Comparison of ENCODE assay signal across 8 cellular contexts in genomic region chr17:17859909-17860760, GRCh38. TPM values are rescaled to one million over a fixed set of nuclear protein-coding genes. Genes with fewer than 3 reads are reported as not detected.
DNase-seq lines count a peak whose midpoint lies in the region; ATAC-seq, FAIRE-seq and TF ChIP-seq lines count a peak whose summit lies in the region.

No MANE protein-coding gene starts in this region.

- no peak overlapping the region for H3K27ac Mint-ChIP-seq in activated CD8-positive, alpha-beta T cell treated with anti-CD3 and anti-CD28 coated beads for 36 hours
- no peak overlapping the region for H3K27ac Mint-ChIP-seq in stimulated activated effector memory CD8-positive, alpha-beta T cell treated with anti-CD3 and anti-CD28 coated beads, Interleukin-12 subunit alpha, Interleukin-12 subunit beta, amount 100 ng/mL, for 72 hours

- H2BK5ac ChIP-seq in H1 (ENCODE audit: low read depth, low read length): peak overlapping the region; percentile 41; the same call in 1 of the 2 replicates

- H3K79me1 ChIP-seq in H1 (ENCODE audit: low read depth, low read length): no peaks in the 10 kb centered on the region

- CTCF ChIA-PET in activated CD8-positive, alpha-beta T cell treated with anti-CD3 and anti-CD28 coated beads for 36 hours (lab: Charles Lee): interaction anchor here (0.5 to 6.6 kb wide), 25 partner anchors 9 to 181 kb away, joined by 3 to 104 read pairs (median 3); no protein-coding TSS in a partner anchor
- CTCF ChIA-PET in H1 (lab: Charles Lee; ENCODE audit: partially characterized antibody): interaction anchor here (0.5 to 26.2 kb wide), 38 partner anchors 8 to 1691 kb away, joined by 3 to 404 read pairs (median 5); partner anchors contain the start of genes ATPAF2 and SREBF1

- peak overlapping the region; percentile 98 for H2BK15ac ChIP-seq in H1 (ENCODE audit: low read length)

- H2BK120ac ChIP-seq in H1 (replicated peaks; ENCODE audit: low read depth, low read length): no peak overlapping the region

- peak overlapping the region; percentile 75; the same call in 1 of the 2 replicates for H2BK12ac ChIP-seq in H1 (ENCODE audit: low read depth, low read length)

- H3K27me3 Mint-ChIP-seq in activated CD8-positive, alpha-beta T cell treated with anti-CD3 and anti-CD28 coated beads for 36 hours: no peaks in the 10 kb centered on the region

- FAIRE-seq in H1 (lab: Jason Lieb, UNC): peak; percentile 90

- peak overlapping the region; percentile 2 for H4K5ac ChIP-seq in H1 (ENCODE audit: insufficient read length, low read depth, low read length)

- intact Hi-C loops in activated CD8-positive, alpha-beta T cell treated with anti-CD3 and anti-CD28 coated beads for 36 hours (cut with micrococcal nuclease): loop anchor here (5.0 kb wide), 1 partner anchor 178 kb away; the partner anchor contains the start of gene RAI1

- H3K23me2 ChIP-seq in H1 (ENCODE audit: low read depth, low read length): no peaks in the 10 kb centered on the region

- 61% methylated on average over 9 of the region's 9 CpGs; no CpG with 5 or more reads in 1 of the 2 experiments for whole genome bisulfite sequencing in H1 (ENCODE audit: extremely low coverage in 1 of 2, insufficient coverage in 1 of 2, insufficient read length in 1 of 2, insufficient replicate concordance in 2 of 2, low coverage in 1 of 2, low lambda C conversion rate in 2 of 2, missing lambda C conversion rate in 1 of 2), 2 experiments

- no peak overlapping the region for H4K8ac ChIP-seq in H1 (ENCODE audit: extremely low read depth, insufficient read depth, low read length)

- no peaks in the 10 kb centered on the region for H3K36me3 Mint-ChIP-seq in activated CD8-positive, alpha-beta T cell treated with anti-CD3 and anti-CD28 coated beads for 36 hours (ENCODE audit: low read depth)
- H3K36me3 Mint-ChIP-seq in stimulated activated effector memory CD8-positive, alpha-beta T cell treated with anti-CD3 and anti-CD28 coated beads, Interleukin-12 subunit alpha, Interleukin-12 subunit beta, amount 100 ng/mL, for 72 hours: no peaks in the 10 kb centered on the region

- peaks cover 30% of the 10 kb centered on the region for H3K4me1 Mint-ChIP-seq in activated CD8-positive, alpha-beta T cell treated with anti-CD3 and anti-CD28 coated beads for 36 hours (ENCODE audit: low read depth)
- peaks cover 16% of the 10 kb centered on the region for H3K4me1 Mint-ChIP-seq in stimulated activated effector memory CD8-positive, alpha-beta T cell treated with anti-CD3 and anti-CD28 coated beads, Interleukin-12 subunit alpha, Interleukin-12 subunit beta, amount 100 ng/mL, for 72 hours

- no peak overlapping the region for H3K4me3 Mint-ChIP-seq in activated CD8-positive, alpha-beta T cell treated with anti-CD3 and anti-CD28 coated beads for 36 hours
- no peak overlapping the region for H3K4me3 Mint-ChIP-seq in stimulated activated effector memory CD8-positive, alpha-beta T cell treated with anti-CD3 and anti-CD28 coated beads, Interleukin-12 subunit alpha, Interleukin-12 subunit beta, amount 100 ng/mL, for 72 hours

- no peak overlapping the region for H3K23ac ChIP-seq in H1 (ENCODE audit: insufficient read length)

- H3K18ac ChIP-seq in H1 (ENCODE audit: extremely low read depth, low read length): no peak overlapping the region

- no peaks in the 10 kb centered on the region for H3K9me3 Mint-ChIP-seq in activated CD8-positive, alpha-beta T cell treated with anti-CD3 and anti-CD28 coated beads for 36 hours
- H3K9me3 Mint-ChIP-seq in stimulated activated effector memory CD8-positive, alpha-beta T cell treated with anti-CD3 and anti-CD28 coated beads, Interleukin-12 subunit alpha, Interleukin-12 subunit beta, amount 100 ng/mL, for 72 hours: no peaks in the 10 kb centered on the region

- no peak for TF ChIP-seq POLR2A in H1 (IDR thresholded peaks at IDR 0.05; ENCODE audit: control extremely low read depth in 1 of 2, low read depth in 2 of 2, low read length in 2 of 2)

- no peak overlapping the region for H3K9ac ChIP-seq in H1 (replicated peaks in 1 of 4; ENCODE audit: extremely low read depth in 1 of 4, low read depth in 3 of 4, low read length in 3 of 4)

- TF ChIP-seq RAD21 in H1 (IDR thresholded peaks at IDR 0.05 in 1 of 2, conservative IDR thresholded peaks at IDR 0.05 in 1 of 2; ENCODE audit: low read depth in 2 of 2, low read length in 2 of 2): peak; percentile 94 to 96

- H3K79me2 ChIP-seq in H1 (ENCODE audit: control insufficient read depth in 1 of 2, insufficient read depth in 2 of 2, low read length in 2 of 2): no peaks in the 10 kb centered on the region

- no peaks in the 10 kb centered on the region for H3K36me3 ChIP-seq in H1 (ENCODE audit: control insufficient read depth in 2 of 4, insufficient read depth in 4 of 4, low read length in 3 of 4)

- H3K4me1 ChIP-seq in H1 (replicated peaks in 1 of 4; ENCODE audit: control insufficient read depth in 3 of 4, insufficient read depth in 4 of 4, low read length in 3 of 4): peaks cover 0 to 10% (median 3%) of the 10 kb centered on the region in 4 experiments; a peak in 2 of 7 replicates

- no peak overlapping the region for H3K4me2 ChIP-seq in H1 (ENCODE audit: insufficient read depth in 1 of 2, low read depth in 2 of 2, low read length in 2 of 2)

- no peak overlapping the region for H3K4me3 ChIP-seq in H1 (ENCODE audit: extremely low read depth in 1 of 4, insufficient read depth in 2 of 4, low read depth in 3 of 4, low read length in 4 of 4)

- H4K91ac ChIP-seq in H1 (replicated peaks; ENCODE audit: insufficient read length, low read length): peak overlapping the region; percentile 90

- DNase-seq in AG20443 (ENCODE audit: low spot score) (peak; percentile 89), NCI-H2227 treated with DMSO at 0.1 percent for 48 hours (lab: John Stamatoyannopoulos, UW) (peak; percentile 16), H1 (ENCODE audit: low read depth in 1 of 2, low spot score in 2 of 2) (peak in 1 of 2 experiments; percentile 86), midbrain (lab: John Stamatoyannopoulos, UW) (peak; percentile 73)
- DNase-seq in activated CD8-positive, alpha-beta T cell treated with anti-CD3 and anti-CD28 coated beads for 36 hours: peak; percentile 74
- DNase-seq in stimulated activated effector memory CD8-positive, alpha-beta T cell treated with anti-CD3 and anti-CD28 coated beads, Interleukin-12 subunit alpha, Interleukin-12 subunit beta, amount 100 ng/mL, for 72 hours (ENCODE audit: low spot score in 2 of 2): peak; percentile 62 to 83

- TF ChIP-seq EP300 in H1 (IDR thresholded peaks at IDR 0.05; ENCODE audit: borderline replicate concordance in 1 of 2, low read depth in 2 of 2, low read length in 2 of 2): peak in 1 of 2 experiments; percentile 63; a peak in 1 of 3 replicates

- H3K4ac ChIP-seq in H1 (replicated peaks; ENCODE audit: insufficient read length, low read depth, low read length): peak overlapping the region; percentile 39

- no peak overlapping the region for H2AFZ ChIP-seq in H1 (ENCODE audit: low read length)

- no peaks in the 10 kb centered on the region for H3K27me3 ChIP-seq in H1 (replicated peaks in 1 of 4; ENCODE audit: control insufficient read depth in 3 of 4, extremely low read depth in 1 of 4, insufficient read depth in 3 of 4, low read length in 3 of 4)

- ATAC-seq in GM18909 (IDR thresholded peaks at IDR 0.05; ENCODE audit: poor library complexity, unreplicated experiment): peak; percentile 62
- ATAC-seq in activated CD8-positive, alpha-beta T cell treated with anti-CD3 and anti-CD28 coated beads for 36 hours: peak; percentile 91
- peak; percentile 88 for ATAC-seq in stimulated activated effector memory CD8-positive, alpha-beta T cell treated with anti-CD3 and anti-CD28 coated beads, Interleukin-12 subunit alpha, Interleukin-12 subunit beta, amount 100 ng/mL, for 72 hours
- no peak for ATAC-seq in HG02798 (IDR thresholded peaks at IDR 0.05; ENCODE audit: poor library complexity, unreplicated experiment)

- no peaks in the 10 kb centered on the region for H4K20me1 ChIP-seq in H1 (replicated peaks in 1 of 2; ENCODE audit: control insufficient read depth in 1 of 2, insufficient read depth in 2 of 2, low read length in 2 of 2)

- peak; percentile 97 for TF ChIP-seq CTCF in activated CD8-positive, alpha-beta T cell treated with anti-CD3 and anti-CD28 coated beads for 36 hours (IDR thresholded peaks at IDR 0.05)
- peak; percentile 96 to 100 (median 99) for TF ChIP-seq CTCF in H1 (IDR thresholded peaks at IDR 0.05; ENCODE audit: control extremely low read depth in 1 of 3, insufficient read depth in 1 of 3, low read depth in 1 of 3, low read length in 3 of 3)

- no peak overlapping the region for H2AK5ac ChIP-seq in H1 (ENCODE audit: low read depth, low read length)

- H2BK20ac ChIP-seq in H1 (ENCODE audit: low read length): peak overlapping the region; percentile 25; the same call in 1 of the 2 replicates

- POLR2A ChIA-PET in activated CD8-positive, alpha-beta T cell treated with anti-CD3 and anti-CD28 coated beads for 36 hours (lab: Charles Lee): interaction anchor here (0.5 to 3.2 kb wide), 5 partner anchors 10 to 51 kb away, joined by 3 to 15 read pairs (median 5); partner anchors contain the start of gene SREBF1
- POLR2A ChIA-PET in H1 (lab: Charles Lee; ENCODE audit: partially characterized antibody): interaction anchor here (0.9 to 12.1 kb wide), 11 partner anchors 8 to 160 kb away, joined by 3 to 122 read pairs (median 4); partner anchors contain the start of gene SREBF1

- H3K27ac ChIP-seq in H1 (ENCODE audit: low read depth, low read length): no peak overlapping the region

- H3K9me3 ChIP-seq in H1 (ENCODE audit: insufficient read depth in 2 of 2, low read depth in 1 of 2, low read length in 1 of 2): no peaks in the 10 kb centered on the region

- H3K14ac ChIP-seq in H1 (ENCODE audit: insufficient read length): no peak overlapping the region

- H3K56ac ChIP-seq in H1 (replicated peaks; ENCODE audit: insufficient read length, low read depth, low read length): no peak overlapping the region

TF ChIP-seq in H1, 55 proteins besides CTCF, POLR2A, EP300 and RAD21 (continues in another document):
- no peak for TF ChIP-seq ZNF274 (IDR thresholded peaks at IDR 0.05; ENCODE audit: borderline replicate concordance, extremely low read depth, low read length)
- TF ChIP-seq GABPA (IDR thresholded peaks at IDR 0.05; ENCODE audit: borderline replicate concordance, insufficient read depth, low read length): peak; percentile 45; the same call in 1 of the 2 replicates
- no peak for TF ChIP-seq PHF8 (conservative IDR thresholded peaks at IDR 0.05; ENCODE audit: low read depth, low read length)

RNA-seq across cellular contexts. Expression of gene SREBF1, which starts 23.3 kb away (rescaled TPM):
- 100 to 1,000 TPM; 103 to 116 TPM for total RNA-seq in activated CD8-positive, alpha-beta T cell treated with anti-CD3 and anti-CD28 coated beads for 36 hours
- total RNA-seq in H1 (2021; fragmentation: NEBNext Ultra II Directional; extraction: Animal tissue kit (Norgen Biotek cat#: 25700)): 69.9 and 70.8 TPM in 2 replicates
- polyA plus RNA-seq in H1 (2011; rRNA removed): 28.6 and 64.6 TPM in 2 replicates
- 34.1 TPM for polyA plus RNA-seq in H1 (2011; cell fraction: cytosol; rRNA removed)
- polyA plus RNA-seq in H1 (2011; cell fraction: nucleus; rRNA removed): 270 TPM
- 45.2 to 64.7 TPM (median 53.7 TPM) in 4 replicates for polyA plus RNA-seq in H1 (2012, experiment 1 of 2)
- 36.4 TPM for polyA plus RNA-seq in H1 (2012, experiment 2 of 2)
- polyA plus RNA-seq in H1 (2013, experiment 1 of 2): 88.4 TPM
- polyA plus RNA-seq in H1 (2013, experiment 2 of 2): 76.5 TPM
- 21.0 and 35.5 TPM in 2 replicates for polyA minus RNA-seq in H1 (2011; rRNA and poly(A)+ RNA removed)
- 60.1 TPM for polyA minus RNA-seq in H1 (2011; cell fraction: cytosol; rRNA and poly(A)+ RNA removed)
- polyA minus RNA-seq in H1 (2011; cell fraction: nucleus; rRNA and poly(A)+ RNA removed): 90.1 TPM
